Comparison of ENCODE assay signal across 31 cellular contexts in the genomic region with DNA sequence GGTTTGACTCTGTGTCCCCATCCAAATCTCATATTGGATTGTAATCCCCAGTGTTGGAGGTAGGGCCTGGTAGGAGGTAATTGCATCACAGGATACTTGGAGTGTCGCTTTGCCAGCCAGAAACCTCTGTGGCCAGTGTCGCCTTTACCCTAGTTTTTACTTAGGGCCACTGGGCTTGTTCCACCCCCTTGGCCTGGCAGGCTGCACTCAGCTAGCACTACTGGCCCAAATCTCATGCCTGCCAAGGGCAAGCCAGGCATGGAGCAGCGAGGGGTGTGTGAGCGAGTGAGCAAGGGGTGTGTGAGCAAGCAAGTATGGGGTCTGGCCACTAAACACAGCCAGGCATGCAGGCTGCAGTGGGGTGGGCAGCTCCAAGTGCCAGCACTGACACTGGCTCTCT.
"Had no signal": no experiment of that assay in that cellular context is flagged by ENCODE, and none has a peak within 500 bp of the region (broad histone marks: within the 10 kb centered on the region; RNA-seq: fewer than 3 reads in every experiment).

No MANE protein-coding gene starts in this region.

- H3K4me1 ChIP-seq: body of pancreas, foreskin keratinocyte had no signal

- H3K9me3 ChIP-seq: adrenal gland, body of pancreas, esophagus muscularis mucosa, gastroesophageal sphincter had no signal

- H3K4me3 Mint-ChIP-seq: activated CD4-positive, alpha-beta memory T cell treated with anti-CD3 and anti-CD28 coated beads for 36 hours; activated CD4-positive, alpha-beta T cell treated with anti-CD3 and anti-CD28 coated beads for 36 hours; activated CD4-positive, alpha-beta T cell treated with anti-CD3 and anti-CD28 coated beads, Interleukin-2, amount 10 ng/mL, durations not matched to agents 24 days and 14 days; activated CD8-positive, alpha-beta memory T cell treated with anti-CD3 and anti-CD28 coated beads, Interleukin-2, amount 10 ng/mL, durations not matched to agents 7 days and 5 days; activated CD8-positive, alpha-beta T cell treated with anti-CD3 and anti-CD28 coated beads, Interleukin-2, amount 10 ng/mL, durations not matched to agents 7 days and 5 days; activated naive CD4-positive, alpha-beta T cell treated with anti-CD3 and anti-CD28 coated beads for 36 hours; activated naive CD4-positive, alpha-beta T cell treated with anti-CD3 and anti-CD28 coated beads, Interleukin-2, amount 50 U/mL, for 24 hours; activated naive CD8-positive, alpha-beta T cell treated with anti-CD3 and anti-CD28 coated beads for 36 hours; activated naive CD8-positive, alpha-beta T cell treated with anti-CD3 and anti-CD28 coated beads, Interleukin-2, amount 50 U/mL, for 24 hours; activated T-helper 1 cell treated with anti-CD3 and anti-CD28 coated beads, Interleukin-12 subunit alpha, Interleukin-12 subunit beta, Interleukin-2, Interleukin-4 antibody, amounts not matched to agents 30 ng/mL and 10 ng/mL and 1 ng/mL, durations not matched to agents 14 hours and 24 hours and 36 hours; effector memory CD8-positive, alpha-beta T cell; T-helper 17 cell had no signal

- DNase-seq: activated CD4-positive, alpha-beta memory T cell treated with anti-CD3 and anti-CD28 coated beads for 36 hours; activated CD4-positive, alpha-beta T cell treated with anti-CD3 and anti-CD28 coated beads for 36 hours; activated CD4-positive, alpha-beta T cell treated with anti-CD3 and anti-CD28 coated beads, Interleukin-2, amount 10 ng/mL, durations not matched to agents 24 days and 14 days; activated CD4-positive, CD25-positive, alpha-beta regulatory T cell; activated CD4-positive, CD25-positive, alpha-beta regulatory T cell treated with anti-CD3 and anti-CD28 coated beads, Interleukin-2, amount 50 U/mL, for 72 hours; activated CD8-positive, alpha-beta memory T cell treated with anti-CD3 and anti-CD28 coated beads, Interleukin-2, amount 10 ng/mL, durations not matched to agents 7 days and 5 days; activated CD8-positive, alpha-beta memory T cell treated with anti-CD3 and anti-CD28 coated beads, Interleukin-2, amount 50 U/mL, for 4 hours; activated CD8-positive, alpha-beta T cell treated with anti-CD3 and anti-CD28 coated beads, Interleukin-2, amount 10 ng/mL, durations not matched to agents 7 days and 5 days; activated effector memory CD4-positive, alpha-beta T cell treated with anti-CD3 and anti-CD28 coated beads, Interleukin-2, amount 50 U/mL, for 16 hours; activated naive CD4-positive, alpha-beta T cell treated with anti-CD3 and anti-CD28 coated beads for 36 hours; activated naive CD8-positive, alpha-beta T cell treated with anti-CD3 and anti-CD28 coated beads for 36 hours; activated naive CD8-positive, alpha-beta T cell treated with anti-CD3 and anti-CD28 coated beads, Interleukin-2, amount 50 U/mL, for 24 hours; activated T-cell treated with anti-CD3 and anti-CD28 coated beads, Interleukin-2, amount 50 U/mL, for 1 hour; activated T-cell treated with anti-CD3 and anti-CD28 coated beads, Interleukin-2, amount 50 U/mL, for 48 hours; adrenal gland; aorta; body of pancreas; cortex of kidney; dermis blood vessel endothelial cell; effector CD4-positive, alpha-beta T cell; effector memory CD8-positive, alpha-beta T cell; erythroblast; foreskin keratinocyte; T-helper 1 cell; T-helper 17 cell had no signal

- H3K9me3 Mint-ChIP-seq: activated CD4-positive, alpha-beta T cell treated with anti-CD3 and anti-CD28 coated beads, Interleukin-2, amount 10 ng/mL, durations not matched to agents 24 days and 14 days; activated naive CD4-positive, alpha-beta T cell treated with anti-CD3 and anti-CD28 coated beads for 36 hours; activated naive CD4-positive, alpha-beta T cell treated with anti-CD3 and anti-CD28 coated beads, Interleukin-2, amount 50 U/mL, for 24 hours; activated naive CD8-positive, alpha-beta T cell treated with anti-CD3 and anti-CD28 coated beads for 36 hours; activated naive CD8-positive, alpha-beta T cell treated with anti-CD3 and anti-CD28 coated beads, Interleukin-2, amount 50 U/mL, for 24 hours; activated T-helper 1 cell treated with anti-CD3 and anti-CD28 coated beads, Interleukin-12 subunit alpha, Interleukin-12 subunit beta, Interleukin-2, Interleukin-4 antibody, amounts not matched to agents 30 ng/mL and 10 ng/mL and 1 ng/mL, durations not matched to agents 14 hours and 24 hours and 36 hours; activated T-helper 2 cell treated with anti-CD3 and anti-CD28 coated beads, Interferon-gamma antibody, Interleukin-2, Interleukin-4, amounts not matched to agents 10 μg/mL and 5 μg/mL and 100 μg/mL, durations not matched to agents 14 hours and 24 hours and 36 hours; effector memory CD8-positive, alpha-beta T cell had no signal

- H3K27me3 ChIP-seq: adrenal gland, body of pancreas, esophagus muscularis mucosa, gastroesophageal sphincter had no signal

- H3K36me3 ChIP-seq: adrenal gland, esophagus muscularis mucosa, gastroesophageal sphincter had no signal

- H3K27me3 Mint-ChIP-seq: activated CD4-positive, alpha-beta memory T cell treated with anti-CD3 and anti-CD28 coated beads for 36 hours; activated CD8-positive, alpha-beta memory T cell treated with anti-CD3 and anti-CD28 coated beads, Interleukin-2, amount 10 ng/mL, durations not matched to agents 7 days and 5 days; activated naive CD8-positive, alpha-beta T cell treated with anti-CD3 and anti-CD28 coated beads for 36 hours had no signal

- FAIRE-seq: colon had no signal

- H3K36me3 Mint-ChIP-seq: activated CD4-positive, alpha-beta memory T cell treated with anti-CD3 and anti-CD28 coated beads for 36 hours; activated CD8-positive, alpha-beta memory T cell treated with anti-CD3 and anti-CD28 coated beads, Interleukin-2, amount 10 ng/mL, durations not matched to agents 7 days and 5 days; activated naive CD4-positive, alpha-beta T cell treated with anti-CD3 and anti-CD28 coated beads, Interleukin-2, amount 50 U/mL, for 24 hours; activated naive CD8-positive, alpha-beta T cell treated with anti-CD3 and anti-CD28 coated beads for 36 hours had no signal

- H3K4me3 ChIP-seq: adrenal gland, body of pancreas, esophagus muscularis mucosa, gastroesophageal sphincter had no signal

- H3K4me1 Mint-ChIP-seq: activated CD4-positive, alpha-beta T cell treated with anti-CD3 and anti-CD28 coated beads for 36 hours; activated CD4-positive, alpha-beta T cell treated with anti-CD3 and anti-CD28 coated beads, Interleukin-2, amount 10 ng/mL, durations not matched to agents 24 days and 14 days; activated CD8-positive, alpha-beta memory T cell treated with anti-CD3 and anti-CD28 coated beads, Interleukin-2, amount 10 ng/mL, durations not matched to agents 7 days and 5 days; activated naive CD4-positive, alpha-beta T cell treated with anti-CD3 and anti-CD28 coated beads, Interleukin-2, amount 50 U/mL, for 24 hours; activated naive CD8-positive, alpha-beta T cell treated with anti-CD3 and anti-CD28 coated beads for 36 hours; activated naive CD8-positive, alpha-beta T cell treated with anti-CD3 and anti-CD28 coated beads, Interleukin-2, amount 50 U/mL, for 24 hours; T-helper 17 cell had no signal

- H3K27ac Mint-ChIP-seq: activated CD4-positive, alpha-beta memory T cell treated with anti-CD3 and anti-CD28 coated beads for 36 hours; activated CD4-positive, alpha-beta T cell treated with anti-CD3 and anti-CD28 coated beads for 36 hours; activated CD4-positive, alpha-beta T cell treated with anti-CD3 and anti-CD28 coated beads, Interleukin-2, amount 10 ng/mL, durations not matched to agents 24 days and 14 days; activated CD8-positive, alpha-beta memory T cell treated with anti-CD3 and anti-CD28 coated beads, Interleukin-2, amount 10 ng/mL, durations not matched to agents 7 days and 5 days; activated CD8-positive, alpha-beta T cell treated with anti-CD3 and anti-CD28 coated beads, Interleukin-2, amount 10 ng/mL, durations not matched to agents 7 days and 5 days; activated naive CD4-positive, alpha-beta T cell treated with anti-CD3 and anti-CD28 coated beads for 36 hours; activated naive CD4-positive, alpha-beta T cell treated with anti-CD3 and anti-CD28 coated beads, Interleukin-2, amount 50 U/mL, for 24 hours; activated naive CD8-positive, alpha-beta T cell treated with anti-CD3 and anti-CD28 coated beads for 36 hours; activated naive CD8-positive, alpha-beta T cell treated with anti-CD3 and anti-CD28 coated beads, Interleukin-2, amount 50 U/mL, for 24 hours; activated T-helper 1 cell treated with anti-CD3 and anti-CD28 coated beads, Interleukin-12 subunit alpha, Interleukin-12 subunit beta, Interleukin-2, Interleukin-4 antibody, amounts not matched to agents 30 ng/mL and 10 ng/mL and 1 ng/mL, durations not matched to agents 14 hours and 24 hours and 36 hours; activated T-helper 2 cell treated with anti-CD3 and anti-CD28 coated beads, Interferon-gamma antibody, Interleukin-2, Interleukin-4, amounts not matched to agents 10 μg/mL and 5 μg/mL and 100 μg/mL, durations not matched to agents 14 hours and 24 hours and 36 hours; effector memory CD8-positive, alpha-beta T cell; T-helper 17 cell had no signal

- H3K27ac ChIP-seq: adrenal gland, body of pancreas, esophagus muscularis mucosa, foreskin keratinocyte, gastroesophageal sphincter had no signal
